In genomic region chr1:22976461-22977243, GRCh38 we compare ENCODE assay signal across 8 cellular contexts. TPM values are rescaled to one million over a fixed set of nuclear protein-coding genes. Genes with fewer than 3 reads are reported as not detected.
DNase-seq lines count a peak whose midpoint lies in the region; ATAC-seq lines count a peak whose summit lies in the region.

No MANE protein-coding gene starts in this region.

- no peaks in the 10 kb centered on the region for H3K4me1 Mint-ChIP-seq in T-helper 2 cell treated with Interferon-gamma antibody and Interleukin-4, amounts not matched to agents 5 μg/mL and 100 μg/mL, for 36 hours (ENCODE audit: low read depth)

- no peaks in the 10 kb centered on the region for H3K9me3 Mint-ChIP-seq in T-helper 2 cell treated with Interferon-gamma antibody and Interleukin-4, amounts not matched to agents 5 μg/mL and 100 μg/mL, for 36 hours

- H3K27me3 Mint-ChIP-seq in T-helper 2 cell treated with Interferon-gamma antibody and Interleukin-4, amounts not matched to agents 5 μg/mL and 100 μg/mL, for 36 hours (ENCODE audit: low read depth): peaks cover 25% of the 10 kb centered on the region

- no peak for ATAC-seq in GM19035 (IDR thresholded peaks at IDR 0.05; ENCODE audit: unreplicated experiment)

- peak; percentile 78 for DNase-seq in CD1c-positive myeloid dendritic cell (ENCODE audit: extremely low spot score)
- peak; percentile 89 for DNase-seq in H4 (ENCODE audit: low spot score)
- peak; percentile 31 to 41 for DNase-seq in NCI-H1930 (lab: John Stamatoyannopoulos, UW)
- peak; percentile 32 for DNase-seq in T-helper 2 cell treated with Interferon-gamma antibody and Interleukin-4, amounts not matched to agents 5 μg/mL and 100 μg/mL, for 36 hours (ENCODE audit: low spot score)
- peak; percentile 61 for DNase-seq in brain pericyte (ENCODE audit: low read depth, low spot score)
- peak; percentile 85 for DNase-seq in iris pigment epithelial cell (ENCODE audit: low read depth)
- peak; percentile 16 to 47 (median 37) for DNase-seq in stimulated activated CD4-positive, alpha-beta T cell treated with anti-CD3 and anti-CD28 coated beads, Interleukin-12 subunit alpha, Interleukin-12 subunit beta, amount 100 ng/mL, for 48 hours (ENCODE audit: low read depth in 2 of 3, low spot score in 1 of 3)

- no peak overlapping the region for H3K27ac Mint-ChIP-seq in T-helper 2 cell treated with Interferon-gamma antibody and Interleukin-4, amounts not matched to agents 5 μg/mL and 100 μg/mL, for 36 hours

- no peak overlapping the region for H3K4me3 Mint-ChIP-seq in T-helper 2 cell treated with Interferon-gamma antibody and Interleukin-4, amounts not matched to agents 5 μg/mL and 100 μg/mL, for 36 hours

- no peaks in the 10 kb centered on the region for H3K36me3 Mint-ChIP-seq in T-helper 2 cell treated with Interferon-gamma antibody and Interleukin-4, amounts not matched to agents 5 μg/mL and 100 μg/mL, for 36 hours (ENCODE audit: low read depth)

RNA-seq across cellular contexts. Expression of gene LACTBL1, which starts 4.0 kb away (rescaled TPM):
- total RNA-seq in H4 (2014; rRNA removed; shearing (Covaris generic)): not detected in 2 replicates

RNA-seq across cellular contexts. Expression of gene TEX46, which starts 39.0 kb away (rescaled TPM):
- not detected in 2 replicates for total RNA-seq in H4 (2014; rRNA removed; shearing (Covaris generic))

RNA-seq across cellular contexts. Expression of gene KDM1A, which starts 42.6 kb away (rescaled TPM):
- 97.1 and 111 TPM in 2 replicates for total RNA-seq in H4 (2014; rRNA removed; shearing (Covaris generic))

Comparison
In these comparisons a context has a peak if more than half of its experiments do, and no peak if none do; other contexts are left out.
1. DNase-seq: peak in every context shown above with its lines; median percentile 89 in H4; 85 in iris pigment epithelial cell; 78 in CD1c-positive myeloid dendritic cell; 61 in brain pericyte; 37 in stimulated activated CD4-positive, alpha-beta T cell treated with anti-CD3 and anti-CD28 coated beads, Interleukin-12 subunit alpha, Interleukin-12 subunit beta, amount 100 ng/mL, for 48 hours; 36 in NCI-H1930; 32 in T-helper 2 cell treated with Interferon-gamma antibody and Interleukin-4, amounts not matched to agents 5 μg/mL and 100 μg/mL, for 36 hours.